1 cellular context compared by ENCODE assay signal in the genomic region with DNA sequence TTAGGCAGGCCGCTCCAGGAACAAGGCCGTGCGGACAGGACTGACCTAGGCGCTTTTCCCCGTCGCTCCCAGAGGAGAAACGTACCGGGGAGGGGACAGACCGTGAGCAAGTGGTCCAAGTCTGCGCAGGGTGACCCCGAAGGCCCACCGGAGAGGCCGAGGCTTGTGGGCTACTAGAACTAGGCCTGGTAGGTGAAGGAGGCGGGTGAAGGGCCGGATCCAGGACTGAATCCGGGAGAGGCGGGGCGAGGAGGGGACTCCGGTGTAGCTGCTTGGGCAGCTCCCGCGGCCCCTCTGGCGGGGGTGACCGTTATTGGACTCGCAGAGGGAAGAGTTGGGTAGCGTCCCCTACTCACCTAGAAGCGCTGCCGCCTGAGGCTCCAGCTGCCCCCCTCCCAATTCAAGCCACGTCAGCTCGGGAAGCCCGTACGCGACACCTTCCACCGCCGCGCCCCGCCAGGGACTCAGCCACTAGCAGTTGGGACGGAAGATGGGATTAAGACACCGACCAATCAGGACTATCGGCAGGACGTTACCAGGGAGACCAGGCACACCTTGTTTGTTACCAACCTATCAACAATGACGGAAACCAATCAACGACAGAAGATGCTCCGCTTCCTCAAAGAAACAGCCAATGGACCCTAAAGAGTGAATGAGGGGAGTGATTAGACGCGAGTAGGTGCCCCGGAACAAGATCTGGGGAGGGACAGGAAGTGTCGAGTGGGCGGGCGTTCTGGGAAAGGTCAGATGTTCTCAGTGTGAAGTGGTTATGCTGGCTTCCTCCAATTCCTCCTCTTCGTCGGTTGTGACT.
TF ChIP-seq lines count a peak whose summit lies in the region.

GOLGB1 (minus strand) TSS at position 466 of the 811 bp plus-strand sequence. CDS start 18,770 bp downstream, outside the sequence.

TF ChIP-seq in K562, 482 proteins besides CTCF, POLR2A, EP300 and RAD21 (continued from another document and continues in another):
- TF ChIP-seq, protein P1, sequence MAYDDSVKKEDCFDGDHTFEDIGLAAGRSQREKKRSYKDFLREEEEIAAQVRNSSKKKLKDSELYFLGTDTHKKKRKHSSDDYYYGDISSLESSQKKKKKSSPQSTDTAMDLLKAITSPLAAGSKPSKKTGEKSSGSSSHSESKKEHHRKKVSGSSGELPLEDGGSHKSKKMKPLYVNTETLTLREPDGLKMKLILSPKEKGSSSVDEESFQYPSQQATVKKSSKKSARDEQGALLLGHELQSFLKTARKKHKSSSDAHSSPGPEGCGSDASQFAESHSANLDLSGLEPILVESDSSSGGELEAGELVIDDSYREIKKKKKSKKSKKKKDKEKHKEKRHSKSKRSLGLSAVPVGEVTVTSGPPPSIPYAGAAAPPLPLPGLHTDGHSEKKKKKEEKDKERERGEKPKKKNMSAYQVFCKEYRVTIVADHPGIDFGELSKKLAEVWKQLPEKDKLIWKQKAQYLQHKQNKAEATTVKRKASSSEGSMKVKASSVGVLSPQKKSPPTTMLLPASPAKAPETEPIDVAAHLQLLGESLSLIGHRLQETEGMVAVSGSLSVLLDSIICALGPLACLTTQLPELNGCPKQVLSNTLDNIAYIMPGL (CRISPR knock-in tag; IDR thresholded peaks at IDR 0.05): no peak
- TF ChIP-seq DMBX1 (CRISPR knock-in tag; IDR thresholded peaks at IDR 0.05; ENCODE audit: borderline replicate concordance) (no peak), SREBF2 (CRISPR knock-in tag; IDR thresholded peaks at IDR 0.05) (no peak), SAP30 (IDR thresholded peaks at IDR 0.05; ENCODE audit: borderline replicate concordance, insufficient read depth, low read depth, low read length, poor library complexity, severe bottlenecking) (peak; percentile 77), ADNP (tag; IDR thresholded peaks at IDR 0.05) (no peak), CREBBP (IDR thresholded peaks at IDR 0.05; ENCODE audit: low read depth, low read length) (no peak), E2F6 (IDR thresholded peaks at IDR 0.05; ENCODE audit: borderline replicate concordance in 1 of 2, extremely low read depth in 1 of 2, insufficient read depth in 1 of 2, insufficient read length in 1 of 2, low read depth in 1 of 2, low read length in 1 of 2, poor library complexity in 1 of 2, severe bottlenecking in 1 of 2) (no peak), POLR2B (IDR thresholded peaks at IDR 0.05; ENCODE audit: low read depth, partially characterized antibody) (peak; percentile 86), BMI1 (IDR thresholded peaks at IDR 0.05; ENCODE audit: low read length) (peak; percentile 28; the same call in 1 of the 2 replicates), RFX5 (IDR thresholded peaks at IDR 0.05; ENCODE audit: low read depth, low read length) (peak; percentile 79), FIP1L1 (IDR thresholded peaks at IDR 0.05; ENCODE audit: low read depth, low read length, poor library complexity, severe bottlenecking) (no peak), PML (IDR thresholded peaks at IDR 0.05; ENCODE audit: low read length) (peak; percentile 78; the same call in 1 of the 2 replicates), NUFIP1 (IDR thresholded peaks at IDR 0.05; ENCODE audit: partially characterized antibody) (no peak), CREB1 (IDR thresholded peaks at IDR 0.05) (peak; percentile 57; the same call in 1 of the 2 replicates), CREB1 (CRISPR knock-in tag; IDR thresholded peaks at IDR 0.05) (no peak; the same call in 1 of the 2 replicates), OTX1 (CRISPR knock-in tag; IDR thresholded peaks at IDR 0.05) (no peak), FOS (IDR thresholded peaks at IDR 0.05; ENCODE audit: extremely low read depth, insufficient read length) (peak; percentile 80), ZNF384 (IDR thresholded peaks at IDR 0.05; ENCODE audit: low read depth, low read length) (no peak), TFAP4 (CRISPR knock-in tag; IDR thresholded peaks at IDR 0.05; ENCODE audit: borderline replicate concordance) (peak; percentile 60), DIDO1 (tag; IDR thresholded peaks at IDR 0.05; ENCODE audit: low read depth) (peak; percentile 84), ZBED1 (IDR thresholded peaks at IDR 0.05) (no peak), NFIX (CRISPR knock-in tag; IDR thresholded peaks at IDR 0.05; ENCODE audit: low read depth) (no peak), CBFA2T3 (IDR thresholded peaks at IDR 0.05) (no peak), RUNX1 (IDR thresholded peaks at IDR 0.05; ENCODE audit: low read depth) (no peak), TARDBP (IDR thresholded peaks at IDR 0.05) (peak; percentile 37; the same call in 1 of the 2 replicates), ELF4 (CRISPR knock-in tag; IDR thresholded peaks at IDR 0.05) (no peak), PYGO2 (tag; IDR thresholded peaks at IDR 0.05) (no peak), ZFP1 (CRISPR knock-in tag; IDR thresholded peaks at IDR 0.05) (no peak), ZNF197 (CRISPR knock-in tag; IDR thresholded peaks at IDR 0.05; ENCODE audit: low read depth) (no peak), BRD4 (IDR thresholded peaks at IDR 0.05) (0 out of 2 replicates have a peak, but pooled peaks have one; percentile 13), ZNF140 (CRISPR knock-in tag; IDR thresholded peaks at IDR 0.05) (no peak), XRCC4 (IDR thresholded peaks at IDR 0.05; ENCODE audit: extremely low read depth, insufficient read depth, insufficient read length) (no peak), ZNF780A (CRISPR knock-in tag; IDR thresholded peaks at IDR 0.05) (no peak), GABPB2 (CRISPR knock-in tag; conservative IDR thresholded peaks at IDR 0.05) (no peak), MYNN (IDR thresholded peaks at IDR 0.05) (no peak), MYNN (CRISPR knock-in tag; IDR thresholded peaks at IDR 0.05) (no peak), ZC3H11A (IDR thresholded peaks at IDR 0.05; ENCODE audit: low read depth, low read length) (no peak), PURB (CRISPR knock-in tag; IDR thresholded peaks at IDR 0.05; ENCODE audit: low read depth) (no peak), KLF6 (CRISPR knock-in tag; IDR thresholded peaks at IDR 0.05; ENCODE audit: borderline replicate concordance) (no peak), ZNF778 (CRISPR knock-in tag; IDR thresholded peaks at IDR 0.05) (no peak), ZNF408 (CRISPR knock-in tag; IDR thresholded peaks at IDR 0.05; ENCODE audit: low read depth) (no peak), ZNF316 (IDR thresholded peaks at IDR 0.05) (no peak), AFF4 (CRISPR knock-in tag; IDR thresholded peaks at IDR 0.05) (no peak)
- TF ChIP-seq, protein P2, sequence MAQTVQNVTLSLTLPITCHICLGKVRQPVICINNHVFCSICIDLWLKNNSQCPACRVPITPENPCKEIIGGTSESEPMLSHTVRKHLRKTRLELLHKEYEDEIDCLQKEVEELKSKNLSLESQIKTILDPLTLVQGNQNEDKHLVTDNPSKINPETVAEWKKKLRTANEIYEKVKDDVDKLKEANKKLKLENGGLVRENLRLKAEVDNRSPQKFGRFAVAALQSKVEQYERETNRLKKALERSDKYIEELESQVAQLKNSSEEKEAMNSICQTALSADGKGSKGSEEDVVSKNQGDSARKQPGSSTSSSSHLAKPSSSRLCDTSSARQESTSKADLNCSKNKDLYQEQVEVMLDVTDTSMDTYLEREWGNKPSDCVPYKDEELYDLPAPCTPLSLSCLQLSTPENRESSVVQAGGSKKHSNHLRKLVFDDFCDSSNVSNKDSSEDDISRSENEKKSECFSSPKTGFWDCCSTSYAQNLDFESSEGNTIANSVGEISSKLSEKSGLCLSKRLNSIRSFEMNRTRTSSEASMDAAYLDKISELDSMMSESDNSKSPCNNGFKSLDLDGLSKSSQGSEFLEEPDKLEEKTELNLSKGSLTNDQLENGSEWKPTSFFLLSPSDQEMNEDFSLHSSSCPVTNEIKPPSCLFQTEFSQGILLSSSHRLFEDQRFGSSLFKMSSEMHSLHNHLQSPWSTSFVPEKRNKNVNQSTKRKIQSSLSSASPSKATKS (CRISPR knock-in tag; IDR thresholded peaks at IDR 0.05): no peak
- TF ChIP-seq, protein P3, sequence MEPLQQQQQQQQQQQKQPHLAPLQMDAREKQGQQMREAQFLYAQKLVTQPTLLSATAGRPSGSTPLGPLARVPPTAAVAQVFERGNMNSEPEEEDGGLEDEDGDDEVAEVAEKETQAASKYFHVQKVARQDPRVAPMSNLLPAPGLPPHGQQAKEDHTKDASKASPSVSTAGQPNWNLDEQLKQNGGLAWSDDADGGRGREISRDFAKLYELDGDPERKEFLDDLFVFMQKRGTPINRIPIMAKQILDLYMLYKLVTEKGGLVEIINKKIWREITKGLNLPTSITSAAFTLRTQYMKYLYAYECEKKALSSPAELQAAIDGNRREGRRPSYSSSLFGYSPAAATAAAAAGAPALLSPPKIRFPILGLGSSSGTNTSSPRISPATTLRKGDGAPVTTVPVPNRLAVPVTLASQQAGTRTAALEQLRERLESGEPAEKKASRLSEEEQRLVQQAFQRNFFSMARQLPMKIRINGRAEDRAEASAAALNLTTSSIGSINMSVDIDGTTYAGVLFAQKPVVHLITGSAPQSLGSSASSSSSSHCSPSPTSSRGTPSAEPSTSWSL (CRISPR knock-in tag; IDR thresholded peaks at IDR 0.05; ENCODE audit: borderline replicate concordance): no peak
- TF ChIP-seq, protein P4, sequence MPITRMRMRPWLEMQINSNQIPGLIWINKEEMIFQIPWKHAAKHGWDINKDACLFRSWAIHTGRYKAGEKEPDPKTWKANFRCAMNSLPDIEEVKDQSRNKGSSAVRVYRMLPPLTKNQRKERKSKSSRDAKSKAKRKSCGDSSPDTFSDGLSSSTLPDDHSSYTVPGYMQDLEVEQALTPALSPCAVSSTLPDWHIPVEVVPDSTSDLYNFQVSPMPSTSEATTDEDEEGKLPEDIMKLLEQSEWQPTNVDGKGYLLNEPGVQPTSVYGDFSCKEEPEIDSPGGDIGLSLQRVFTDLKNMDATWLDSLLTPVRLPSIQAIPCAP (CRISPR knock-in tag; IDR thresholded peaks at IDR 0.05; ENCODE audit: borderline replicate concordance): no peak
- TF ChIP-seq, protein P5, sequence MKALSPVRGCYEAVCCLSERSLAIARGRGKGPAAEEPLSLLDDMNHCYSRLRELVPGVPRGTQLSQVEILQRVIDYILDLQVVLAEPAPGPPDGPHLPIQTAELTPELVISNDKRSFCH (CRISPR knock-in tag; IDR thresholded peaks at IDR 0.05): no peak
- TF ChIP-seq, protein P5 (tag; IDR thresholded peaks at IDR 0.05): no peak
- TF ChIP-seq, protein P6, sequence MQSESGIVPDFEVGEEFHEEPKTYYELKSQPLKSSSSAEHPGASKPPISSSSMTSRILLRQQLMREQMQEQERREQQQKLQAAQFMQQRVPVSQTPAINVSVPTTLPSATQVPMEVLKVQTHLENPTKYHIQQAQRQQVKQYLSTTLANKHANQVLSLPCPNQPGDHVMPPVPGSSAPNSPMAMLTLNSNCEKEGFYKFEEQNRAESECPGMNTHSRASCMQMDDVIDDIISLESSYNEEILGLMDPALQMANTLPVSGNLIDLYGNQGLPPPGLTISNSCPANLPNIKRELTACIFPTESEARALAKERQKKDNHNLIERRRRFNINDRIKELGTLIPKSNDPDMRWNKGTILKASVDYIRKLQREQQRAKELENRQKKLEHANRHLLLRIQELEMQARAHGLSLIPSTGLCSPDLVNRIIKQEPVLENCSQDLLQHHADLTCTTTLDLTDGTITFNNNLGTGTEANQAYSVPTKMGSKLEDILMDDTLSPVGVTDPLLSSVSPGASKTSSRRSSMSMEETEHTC (IDR thresholded peaks at IDR 0.05): no peak
- TF ChIP-seq, protein P7, sequence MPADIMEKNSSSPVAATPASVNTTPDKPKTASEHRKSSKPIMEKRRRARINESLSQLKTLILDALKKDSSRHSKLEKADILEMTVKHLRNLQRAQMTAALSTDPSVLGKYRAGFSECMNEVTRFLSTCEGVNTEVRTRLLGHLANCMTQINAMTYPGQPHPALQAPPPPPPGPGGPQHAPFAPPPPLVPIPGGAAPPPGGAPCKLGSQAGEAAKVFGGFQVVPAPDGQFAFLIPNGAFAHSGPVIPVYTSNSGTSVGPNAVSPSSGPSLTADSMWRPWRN (IDR thresholded peaks at IDR 0.05; ENCODE audit: low read depth): no peak
- TF ChIP-seq, protein P8, sequence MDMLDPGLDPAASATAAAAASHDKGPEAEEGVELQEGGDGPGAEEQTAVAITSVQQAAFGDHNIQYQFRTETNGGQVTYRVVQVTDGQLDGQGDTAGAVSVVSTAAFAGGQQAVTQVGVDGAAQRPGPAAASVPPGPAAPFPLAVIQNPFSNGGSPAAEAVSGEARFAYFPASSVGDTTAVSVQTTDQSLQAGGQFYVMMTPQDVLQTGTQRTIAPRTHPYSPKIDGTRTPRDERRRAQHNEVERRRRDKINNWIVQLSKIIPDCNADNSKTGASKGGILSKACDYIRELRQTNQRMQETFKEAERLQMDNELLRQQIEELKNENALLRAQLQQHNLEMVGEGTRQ (CRISPR knock-in tag; IDR thresholded peaks at IDR 0.05): no peak
